In genomic region chr1:155932085-155932484, GRCh38 we compare ENCODE assay signal across 11 cellular contexts. TPM values are rescaled to one million over a fixed set of nuclear protein-coding genes. Genes with fewer than 3 reads are reported as not detected.
DNase-seq lines count a peak whose midpoint lies in the region; ATAC-seq and TF ChIP-seq lines count a peak whose summit lies in the region.
"Had no signal": no experiment of that assay in that cellular context is flagged by ENCODE, and none has a peak within 500 bp of the region (broad histone marks: within the 10 kb centered on the region; RNA-seq: fewer than 3 reads in every experiment).

No MANE protein-coding gene starts in this region.

- H3K27ac Mint-ChIP-seq in activated CD4-positive, alpha-beta T cell treated with anti-CD3 and anti-CD28 coated beads for 36 hours: peak overlapping the region; percentile 17
- no peak overlapping the region for H3K27ac Mint-ChIP-seq in progenitor cell of endocrine pancreas

- peaks cover 44% of the 10 kb centered on the region for H3K36me3 ChIP-seq in Panc1 (ENCODE audit: control insufficient read depth, insufficient read depth, low read length)

- peaks cover 47% of the 10 kb centered on the region for H3K36me3 Mint-ChIP-seq in activated CD4-positive, alpha-beta T cell treated with anti-CD3 and anti-CD28 coated beads for 36 hours (ENCODE audit: low read depth)
- H3K36me3 Mint-ChIP-seq in progenitor cell of endocrine pancreas (ENCODE audit: insufficient read depth): peaks cover 17% of the 10 kb centered on the region

- H3K4me1 ChIP-seq in Panc1 (ENCODE audit: control insufficient read depth, insufficient read depth, low read length): peaks cover 27% of the 10 kb centered on the region

- peak overlapping the region; percentile 93 to 98 for H3K4me3 ChIP-seq in Panc1 (ENCODE audit: low read depth in 2 of 2, low read length in 2 of 2)
- H3K4me3 ChIP-seq in epithelial cell of esophagus (ENCODE audit: low read length): peak overlapping the region; percentile 99

- H3K27me3 Mint-ChIP-seq in activated CD4-positive, alpha-beta T cell treated with anti-CD3 and anti-CD28 coated beads for 36 hours: no peaks in the 10 kb centered on the region
- H3K27me3 Mint-ChIP-seq in progenitor cell of endocrine pancreas: no peaks in the 10 kb centered on the region
- H3K27me3 Mint-ChIP-seq: central memory CD8-positive, alpha-beta T cell had no signal

- POLR2A ChIA-PET in activated CD4-positive, alpha-beta T cell treated with anti-CD3 and anti-CD28 coated beads for 36 hours (lab: Charles Lee): interaction anchor here (0.6 to 5.5 kb wide), 7 partner anchors 17 to 174 kb away, joined by 3 to 62 read pairs (median 3); partner anchors contain the start of gene ARHGEF2
- POLR2A ChIA-PET in Panc1 (lab: Charles Lee): interaction anchor here (0.6 kb wide), 2 partner anchors 11 to 802 kb away, joined by 3 to 15 read pairs; no protein-coding TSS in a partner anchor

- 0 out of 2 replicates have a peak overlapping the region, but pooled peaks have one; percentile 20 for H3K27ac ChIP-seq in Panc1 (ENCODE audit: low read length)

- DNase-seq in activated CD4-positive, alpha-beta T cell treated with anti-CD3 and anti-CD28 coated beads for 36 hours: no peak
- no peak for DNase-seq in activated CD4-positive, alpha-beta T cell treated with anti-CD3 and anti-CD28 coated beads, Interleukin-2, amount 50 U/mL, for 48 hours
- DNase-seq in Panc1 (ENCODE audit: low read depth, low spot score): no peak
- peak; percentile 93 for DNase-seq in epithelial cell of esophagus (ENCODE audit: low read depth)
- DNase-seq in progenitor cell of endocrine pancreas (ENCODE audit: low spot score, unreplicated experiment): no peak
- no peak for DNase-seq in inferior parietal cortex (ENCODE audit: extremely low spot score)
- DNase-seq: activated CD4-positive, CD25-positive, alpha-beta regulatory T cell treated with anti-CD3 and anti-CD28 coated beads, Interleukin-2, amount 50 U/mL, for 72 hours; H7 had no signal

- H3K9me3 Mint-ChIP-seq in activated CD4-positive, alpha-beta T cell treated with anti-CD3 and anti-CD28 coated beads for 36 hours (ENCODE audit: low read depth): no peaks in the 10 kb centered on the region
- no peaks in the 10 kb centered on the region for H3K9me3 Mint-ChIP-seq in progenitor cell of endocrine pancreas (ENCODE audit: low read depth)
- H3K9me3 Mint-ChIP-seq: central memory CD8-positive, alpha-beta T cell had no signal

- H3K9me3 ChIP-seq in Panc1 (ENCODE audit: control insufficient read depth, insufficient read depth, low read depth, low read length): no peaks in the 10 kb centered on the region

- H3K27me3 ChIP-seq in Panc1 (ENCODE audit: control insufficient read depth, insufficient read depth, low read length): no peaks in the 10 kb centered on the region

- no peak for ATAC-seq in activated CD4-positive, alpha-beta T cell treated with anti-CD3 and anti-CD28 coated beads for 36 hours
- ATAC-seq in Panc1 (no peak), HG03439 (IDR thresholded peaks at IDR 0.05; ENCODE audit: unreplicated experiment) (no peak), GM18517 (IDR thresholded peaks at IDR 0.05; ENCODE audit: unreplicated experiment) (no peak)

- CTCF ChIA-PET in activated CD4-positive, alpha-beta T cell treated with anti-CD3 and anti-CD28 coated beads for 36 hours (lab: Charles Lee): interaction anchor here (0.7 to 5.4 kb wide), 10 partner anchors 11 to 134 kb away, joined by 3 to 42 read pairs (median 6); partner anchors contain the start of gene ARHGEF2
- CTCF ChIA-PET in Panc1 (lab: Charles Lee): no interaction called here

- in situ Hi-C loops in Panc1 (cut with HindIII; ENCODE audit: low pct_unique_long_range_greater_than_20kb, low sequenced_read_pairs): no loop called here

- no TSS peak for BruUV-seq in Panc1 (replicated peaks; lab: Mats Ljungman, UMichigan)

- peaks cover 41% of the 10 kb centered on the region for H3K4me1 Mint-ChIP-seq in activated CD4-positive, alpha-beta T cell treated with anti-CD3 and anti-CD28 coated beads for 36 hours
- H3K4me1 Mint-ChIP-seq in progenitor cell of endocrine pancreas (ENCODE audit: low read depth): peaks cover 18% of the 10 kb centered on the region

- intact Hi-C loops in activated CD4-positive, alpha-beta T cell treated with anti-CD3 and anti-CD28 coated beads for 36 hours (cut with DNase I, micrococcal nuclease): no loop called here
- intact Hi-C loops in Panc1 (cut with micrococcal nuclease; ENCODE audit: unreplicated experiment): no loop called here

- TF ChIP-seq CTCF in Panc1 (IDR thresholded peaks at IDR 0.05): no peak
- TF ChIP-seq CTCF in epithelial cell of esophagus (IDR thresholded peaks at IDR 0.05; ENCODE audit: insufficient read depth, low read depth, low read length, missing control alignments): no peak
- TF ChIP-seq CTCF in progenitor cell of endocrine pancreas (IDR thresholded peaks at IDR 0.05; ENCODE audit: unreplicated experiment): no peak

- no peak overlapping the region for H3K4me3 Mint-ChIP-seq in activated CD4-positive, alpha-beta T cell treated with anti-CD3 and anti-CD28 coated beads for 36 hours
- peak overlapping the region; percentile 52 for H3K4me3 Mint-ChIP-seq in progenitor cell of endocrine pancreas (ENCODE audit: low read depth)
- H3K4me3 Mint-ChIP-seq: central memory CD8-positive, alpha-beta T cell had no signal

RNA-seq across cellular contexts. Expression of gene KHDC4, which starts 2.1 kb away (rescaled TPM):
- 10 to 100 TPM; 68.7 to 97.5 TPM for total RNA-seq in activated CD4-positive, alpha-beta T cell treated with anti-CD3 and anti-CD28 coated beads for 36 hours
- total RNA-seq in Panc1 (2021; ENCODE audit: unreplicated experiment) (80.4 TPM), progenitor cell of endocrine pancreas (67.6 and 71.2 TPM in 2 replicates)
- polyA plus RNA-seq in Panc1 (2012; ENCODE audit: insufficient read length): 33.3 TPM

RNA-seq across cellular contexts. Expression of gene RXFP4, which starts 9.4 kb away (rescaled TPM):
- total RNA-seq in activated CD4-positive, alpha-beta T cell treated with anti-CD3 and anti-CD28 coated beads for 36 hours: not detected
- total RNA-seq in Panc1 (2021; ENCODE audit: unreplicated experiment) (8.0 TPM), progenitor cell of endocrine pancreas (not detected in 2 replicates)
- polyA plus RNA-seq in Panc1 (2012; ENCODE audit: insufficient read length): 12.6 TPM
- total RNA-seq: H7 had no signal

RNA-seq across cellular contexts. Expression of gene RIT1, which starts 20.9 kb away (rescaled TPM):
- total RNA-seq in activated CD4-positive, alpha-beta T cell treated with anti-CD3 and anti-CD28 coated beads for 36 hours: 10 to 100 TPM; 20.3 to 23.0 TPM
- total RNA-seq in Panc1 (2021; ENCODE audit: unreplicated experiment) (28.1 TPM), progenitor cell of endocrine pancreas (28.3 and 30.1 TPM in 2 replicates)
- 26.5 TPM for polyA plus RNA-seq in Panc1 (2012; ENCODE audit: insufficient read length)

RNA-seq across cellular contexts. Expression of gene ARHGEF2, which starts 46.3 kb away (rescaled TPM):
- total RNA-seq in activated CD4-positive, alpha-beta T cell treated with anti-CD3 and anti-CD28 coated beads for 36 hours: 100 to 1,000 TPM; 135 to 216 TPM
- total RNA-seq in Panc1 (2021; ENCODE audit: unreplicated experiment): 87.0 TPM
- 90.6 TPM for polyA plus RNA-seq in Panc1 (2012; ENCODE audit: insufficient read length)
- 103 and 111 TPM in 2 replicates for total RNA-seq in progenitor cell of endocrine pancreas
